8 cellular contexts compared by ENCODE assay signal in the genomic region with DNA sequence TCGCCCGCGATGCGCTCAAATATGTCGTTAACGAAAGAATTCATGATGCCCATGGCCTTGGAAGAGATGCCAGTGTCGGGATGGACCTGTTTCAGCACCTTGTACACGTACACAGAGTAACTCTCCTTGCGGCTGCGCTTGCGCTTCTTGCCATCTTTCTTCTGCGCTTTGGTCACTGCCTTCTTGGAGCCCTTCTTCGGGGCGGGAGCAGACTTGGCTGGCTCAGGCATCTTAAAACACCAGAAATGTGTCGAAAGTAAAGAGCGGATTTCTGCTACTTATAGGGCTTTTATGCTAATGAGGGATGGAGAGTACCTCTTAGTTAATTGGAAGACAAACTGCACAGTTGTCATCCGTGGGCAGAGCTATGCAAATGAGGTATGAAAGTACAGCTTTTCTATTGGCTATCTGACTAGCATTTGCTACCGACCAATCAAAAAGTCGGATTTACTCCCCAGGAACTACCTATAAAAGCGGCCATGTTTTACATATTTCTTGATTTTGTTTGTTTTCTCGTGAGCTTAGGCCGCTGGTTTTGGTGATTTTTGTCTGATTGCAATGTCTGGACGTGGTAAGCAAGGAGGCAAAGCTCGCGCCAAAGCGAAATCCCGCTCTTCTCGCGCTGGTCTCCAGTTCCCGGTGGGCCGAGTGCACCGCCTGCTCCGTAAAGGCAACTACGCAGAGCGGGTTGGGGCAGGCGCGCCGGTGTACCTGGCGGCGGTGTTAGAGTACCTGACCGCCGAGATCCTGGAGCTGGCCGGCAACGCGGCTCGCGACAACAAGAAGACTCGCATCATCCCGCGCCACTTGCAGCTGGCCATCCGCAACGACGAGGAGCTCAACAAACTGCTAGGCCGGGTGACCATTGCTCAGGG. TPM values are rescaled to one million over a fixed set of nuclear protein-coding genes. Genes with fewer than 3 reads are reported as not detected.
DNase-seq lines count a peak whose midpoint lies in the region; ATAC-seq lines count a peak whose summit lies in the region.

No MANE protein-coding gene starts in this region.

- peaks cover 48% of the 10 kb centered on the region for H3K36me3 Mint-ChIP-seq in activated CD8-positive, alpha-beta memory T cell treated with anti-CD3 and anti-CD28 coated beads, Interleukin-2, amount 10 ng/mL, durations not matched to agents 7 days and 5 days
- H3K36me3 Mint-ChIP-seq in effector memory CD8-positive, alpha-beta T cell (ENCODE audit: insufficient read depth), result peaks cover 61% of the 10 kb centered on the region

- peaks cover 47% of the 10 kb centered on the region for H3K4me1 Mint-ChIP-seq in activated CD8-positive, alpha-beta memory T cell treated with anti-CD3 and anti-CD28 coated beads, Interleukin-2, amount 10 ng/mL, durations not matched to agents 7 days and 5 days
- H3K4me1 Mint-ChIP-seq in effector memory CD8-positive, alpha-beta T cell (ENCODE audit: low read depth in 2 of 2), result peaks cover 39 to 43% of the 10 kb centered on the region in 2 donors

- no peaks in the 10 kb centered on the region for H3K9me3 Mint-ChIP-seq in activated CD8-positive, alpha-beta memory T cell treated with anti-CD3 and anti-CD28 coated beads, Interleukin-2, amount 10 ng/mL, durations not matched to agents 7 days and 5 days (ENCODE audit: low read depth)
- no peaks in the 10 kb centered on the region for H3K9me3 Mint-ChIP-seq in effector memory CD8-positive, alpha-beta T cell

- H3K27me3 Mint-ChIP-seq in activated CD8-positive, alpha-beta memory T cell treated with anti-CD3 and anti-CD28 coated beads, Interleukin-2, amount 10 ng/mL, durations not matched to agents 7 days and 5 days, result peaks cover 13% of the 10 kb centered on the region
- H3K27me3 Mint-ChIP-seq in effector memory CD8-positive, alpha-beta T cell, result no peaks in the 10 kb centered on the region

- peak; percentile 68 for ATAC-seq in GM21367 (IDR thresholded peaks at IDR 0.05; ENCODE audit: unreplicated experiment)
- peak; percentile 79 for ATAC-seq in activated CD8-positive, alpha-beta memory T cell treated with anti-CD3 and anti-CD28 coated beads, Interleukin-2, amount 10 ng/mL, durations not matched to agents 7 days and 5 days
- peak; percentile 82 for ATAC-seq in effector memory CD8-positive, alpha-beta T cell (replicated peaks)

- DNase-seq in COR-L47 (lab: John Stamatoyannopoulos, UW) (peak; percentile 98), HT1080 (ENCODE audit: low read depth) (peak; percentile 99), NOMO-1 (lab: John Stamatoyannopoulos, UW; ENCODE audit: unreplicated experiment in 2 of 2) (peak; percentile 86 to 98), medulla oblongata (ENCODE audit: extremely low spot score) (peak; percentile 99)
- DNase-seq in activated CD8-positive, alpha-beta memory T cell treated with anti-CD3 and anti-CD28 coated beads, Interleukin-2, amount 10 ng/mL, durations not matched to agents 7 days and 5 days, result peak; percentile 94
- DNase-seq in effector memory CD8-positive, alpha-beta T cell, result peak; percentile 81 to 91 (median 84)
- DNase-seq in stimulated activated CD8-positive, alpha-beta memory T cell treated with anti-CD3 and anti-CD28 coated beads, Interleukin-12 subunit alpha, Interleukin-12 subunit beta, amount 100 ng/mL, for 1 hour (ENCODE audit: low read depth), result peak; percentile 66

- H3K27ac Mint-ChIP-seq in activated CD8-positive, alpha-beta memory T cell treated with anti-CD3 and anti-CD28 coated beads, Interleukin-2, amount 10 ng/mL, durations not matched to agents 7 days and 5 days, result peak overlapping the region; percentile 100
- H3K27ac Mint-ChIP-seq in effector memory CD8-positive, alpha-beta T cell, result peak overlapping the region; percentile 100

- CTCF ChIA-PET in activated CD8-positive, alpha-beta memory T cell treated with anti-CD3 and anti-CD28 coated beads, Interleukin-2, amount 10 ng/mL, durations not matched to agents 7 days and 5 days (lab: Charles Lee), result interaction anchor here (0.6 to 6.4 kb wide), 18 partner anchors 12 to 127 kb away, joined by 3 to 101 read pairs (median 4); a partner anchor contains a TSS

- H3K4me3 Mint-ChIP-seq in activated CD8-positive, alpha-beta memory T cell treated with anti-CD3 and anti-CD28 coated beads, Interleukin-2, amount 10 ng/mL, durations not matched to agents 7 days and 5 days, result peak overlapping the region; percentile 99
- H3K4me3 Mint-ChIP-seq in effector memory CD8-positive, alpha-beta T cell, result peak overlapping the region; percentile 91 to 97

RNA-seq across cellular contexts. Expression of gene HFE, which starts 36.7 kb away (rescaled TPM):
- 3.4 and 3.8 TPM in 2 replicates for total RNA-seq in HT1080 (2014; rRNA removed; shearing (Covaris generic))
- 4.6 and 6.9 TPM in 2 replicates for polyA plus RNA-seq in HT1080 (2015; cell fraction: cytosol; rRNA removed)
- 9.1 and 9.7 TPM in 2 replicates for polyA plus RNA-seq in HT1080 (2015; cell fraction: nucleus; rRNA removed)
- total RNA-seq in activated CD8-positive, alpha-beta memory T cell treated with anti-CD3 and anti-CD28 coated beads, Interleukin-2, amount 10 ng/mL, durations not matched to agents 7 days and 5 days, result 1 to 10 TPM; 1.6 to 3.4 TPM

Comparison
In these comparisons a context has a peak if more than half of its experiments do, and no peak if none do; other contexts are left out.
1. Peak in every context shown above with its lines: DNase-seq and ATAC-seq.